15 cellular contexts compared by ENCODE assay signal in genomic region chr6:12149944-12150510, GRCh38.
DNase-seq lines count a peak whose midpoint lies in the region; TF ChIP-seq lines count a peak whose summit lies in the region.
"Had no signal": no experiment of that assay in that cellular context is flagged by ENCODE, and none has a peak within 500 bp of the region (broad histone marks: within the 10 kb centered on the region; RNA-seq: fewer than 3 reads in every experiment).

No MANE protein-coding gene starts in this region.

- H3K36me3 Mint-ChIP-seq in activated CD4-positive, alpha-beta memory T cell treated with anti-CD3 and anti-CD28 coated beads for 36 hours: peaks cover 10% of the 10 kb centered on the region
- H3K36me3 Mint-ChIP-seq in activated CD4-positive, alpha-beta memory T cell treated with anti-CD3 and anti-CD28 coated beads, Interleukin-2, amount 10 ng/mL, durations not matched to agents 7 days and 5 days (ENCODE audit: low read depth): no peaks in the 10 kb centered on the region
- peaks cover 27% of the 10 kb centered on the region for H3K36me3 Mint-ChIP-seq in type B pancreatic cell

- no peaks in the 10 kb centered on the region for H3K79me2 ChIP-seq in mesendoderm (ENCODE audit: control insufficient read depth, insufficient read depth, low read length)
- no peaks in the 10 kb centered on the region for H3K79me2 ChIP-seq in OCI-LY7 (ENCODE audit: insufficient read depth, low read depth, low read length)

- H3K4ac ChIP-seq in mesendoderm (ENCODE audit: low read depth, low read length): no peak overlapping the region

- H3K4me2 ChIP-seq in mesendoderm (ENCODE audit: low read length) (no peak overlapping the region), OCI-LY7 (ENCODE audit: low read length) (no peak overlapping the region)
- H3K4me2 ChIP-seq: BLaER1 treated with 17β-estradiol and CSF1 and Interleukin-3, amounts not matched to agents 10 nM and 100 nM had no signal

- H3K4me1 ChIP-seq in mesendoderm (ENCODE audit: control insufficient read depth, low read depth, low read length): no peaks in the 10 kb centered on the region
- peaks cover 6% of the 10 kb centered on the region for H3K4me1 ChIP-seq in OCI-LY7 (ENCODE audit: insufficient read depth, low read length, poor library complexity, severe bottlenecking)
- H3K4me1 ChIP-seq: BLaER1 treated with 17β-estradiol and CSF1 and Interleukin-3, amounts not matched to agents 10 nM and 100 nM had no signal

- no peak overlapping the region for H3K56ac ChIP-seq in mesendoderm (ENCODE audit: low read length)

- no peak overlapping the region for H2BK15ac ChIP-seq in mesendoderm (replicated peaks; ENCODE audit: low read depth)

- H4K5ac ChIP-seq in mesendoderm (ENCODE audit: low read length): no peak overlapping the region

- no peaks in the 10 kb centered on the region for H3K79me1 ChIP-seq in mesendoderm (ENCODE audit: low read length)

- peak overlapping the region; percentile 1 for H3K27ac Mint-ChIP-seq in activated CD4-positive, alpha-beta memory T cell treated with anti-CD3 and anti-CD28 coated beads for 36 hours
- no peak overlapping the region for H3K27ac Mint-ChIP-seq in activated CD4-positive, alpha-beta memory T cell treated with anti-CD3 and anti-CD28 coated beads, Interleukin-2, amount 10 ng/mL, durations not matched to agents 7 days and 5 days
- peak overlapping the region; percentile 67 for H3K27ac Mint-ChIP-seq in type B pancreatic cell

- no peaks in the 10 kb centered on the region for H3K27me3 ChIP-seq in dorsolateral prefrontal cortex
- H3K27me3 ChIP-seq in mesendoderm (ENCODE audit: insufficient read depth, low read length, poor library complexity): no peaks in the 10 kb centered on the region
- H3K27me3 ChIP-seq: BLaER1 treated with 17β-estradiol and CSF1 and Interleukin-3, amounts not matched to agents 10 nM and 100 nM had no signal

- H2BK5ac ChIP-seq in mesendoderm (ENCODE audit: low read length): no peak overlapping the region

- H2AFZ ChIP-seq in OCI-LY7 (ENCODE audit: low read length): no peak overlapping the region

- POLR2A ChIA-PET in activated CD4-positive, alpha-beta memory T cell treated with anti-CD3 and anti-CD28 coated beads for 36 hours (lab: Charles Lee): no interaction called here
- POLR2A ChIA-PET in activated CD4-positive, alpha-beta memory T cell treated with anti-CD3 and anti-CD28 coated beads, Interleukin-2, amount 10 ng/mL, durations not matched to agents 7 days and 5 days (lab: Charles Lee): no interaction called here
- POLR2A ChIA-PET in OCI-LY7 (lab: Charles Lee): no interaction called here

- no peaks in the 10 kb centered on the region for H3K9me3 Mint-ChIP-seq in activated CD4-positive, alpha-beta memory T cell treated with anti-CD3 and anti-CD28 coated beads for 36 hours
- H3K9me3 Mint-ChIP-seq in activated CD4-positive, alpha-beta memory T cell treated with anti-CD3 and anti-CD28 coated beads, Interleukin-2, amount 10 ng/mL, durations not matched to agents 7 days and 5 days: no peaks in the 10 kb centered on the region
- no peaks in the 10 kb centered on the region for H3K9me3 Mint-ChIP-seq in type B pancreatic cell
- H3K9me3 Mint-ChIP-seq: H9 had no signal

- DNase-seq in activated CD4-positive, alpha-beta memory T cell treated with anti-CD3 and anti-CD28 coated beads for 36 hours: no peak
- no peak for DNase-seq in activated CD4-positive, alpha-beta memory T cell treated with anti-CD3 and anti-CD28 coated beads, Interleukin-2, amount 10 ng/mL, durations not matched to agents 7 days and 5 days
- DNase-seq in dorsolateral prefrontal cortex: no peak
- DNase-seq in mesendoderm: no peak
- DNase-seq in type B pancreatic cell (ENCODE audit: extremely low spot score, unreplicated experiment): no peak
- no peak for DNase-seq in SIG-M5 (lab: John Stamatoyannopoulos, UW)
- no peak for DNase-seq in OCI-LY7 (ENCODE audit: low spot score)
- DNase-seq in NK-92 (lab: John Stamatoyannopoulos, UW; ENCODE audit: unreplicated experiment): no peak
- DNase-seq: NCI-H1048, NCI-H1694, NCI-H2107 had no signal

- no peak overlapping the region for H3K23ac ChIP-seq in mesendoderm (ENCODE audit: low read length)

- no peaks in the 10 kb centered on the region for H3K9me3 ChIP-seq in OCI-LY7 (ENCODE audit: low read length)
- H3K9me3 ChIP-seq: BLaER1 treated with 17β-estradiol and CSF1 and Interleukin-3, amounts not matched to agents 10 nM and 100 nM had no signal

- BruUV-seq in OCI-LY7 (replicated peaks; lab: Mats Ljungman, UMichigan): no TSS peak

- H2AK5ac ChIP-seq in mesendoderm (ENCODE audit: low read length): no peak overlapping the region

- TF ChIP-seq CTCF in dorsolateral prefrontal cortex (IDR thresholded peaks at IDR 0.05 in 54 of 56, conservative IDR thresholded peaks at IDR 0.05 in 2 of 56; ENCODE audit: low read depth in 1 of 56, partially characterized antibody in 56 of 56): peak in 1 of 56 donors; percentile 6
- no peak for TF ChIP-seq CTCF in type B pancreatic cell (conservative IDR thresholded peaks at IDR 0.05)
- TF ChIP-seq CTCF in OCI-LY7 (conservative IDR thresholded peaks at IDR 0.05; ENCODE audit: low read length): no peak

- peaks cover 15% of the 10 kb centered on the region for H3K4me1 Mint-ChIP-seq in activated CD4-positive, alpha-beta memory T cell treated with anti-CD3 and anti-CD28 coated beads for 36 hours (ENCODE audit: low read depth)
- peaks cover 12% of the 10 kb centered on the region for H3K4me1 Mint-ChIP-seq in activated CD4-positive, alpha-beta memory T cell treated with anti-CD3 and anti-CD28 coated beads, Interleukin-2, amount 10 ng/mL, durations not matched to agents 7 days and 5 days
- peaks cover 15% of the 10 kb centered on the region for H3K4me1 Mint-ChIP-seq in type B pancreatic cell (ENCODE audit: unreplicated experiment)

- H4K8ac ChIP-seq in mesendoderm (ENCODE audit: low read depth, low read length): no peak overlapping the region

- H3K4me3 Mint-ChIP-seq in activated CD4-positive, alpha-beta memory T cell treated with anti-CD3 and anti-CD28 coated beads for 36 hours: no peak overlapping the region
- no peak overlapping the region for H3K4me3 Mint-ChIP-seq in activated CD4-positive, alpha-beta memory T cell treated with anti-CD3 and anti-CD28 coated beads, Interleukin-2, amount 10 ng/mL, durations not matched to agents 7 days and 5 days
- H3K4me3 Mint-ChIP-seq in type B pancreatic cell: no peak overlapping the region
- H3K4me3 Mint-ChIP-seq: H9 had no signal

- H4K20me1 ChIP-seq in OCI-LY7 (ENCODE audit: insufficient read depth, low read length): no peaks in the 10 kb centered on the region
- H4K20me1 ChIP-seq: BLaER1 treated with 17β-estradiol and CSF1 and Interleukin-3, amounts not matched to agents 10 nM and 100 nM had no signal

- H3K27me3 Mint-ChIP-seq in activated CD4-positive, alpha-beta memory T cell treated with anti-CD3 and anti-CD28 coated beads for 36 hours: no peaks in the 10 kb centered on the region
- H3K27me3 Mint-ChIP-seq in activated CD4-positive, alpha-beta memory T cell treated with anti-CD3 and anti-CD28 coated beads, Interleukin-2, amount 10 ng/mL, durations not matched to agents 7 days and 5 days: no peaks in the 10 kb centered on the region
- H3K27me3 Mint-ChIP-seq in type B pancreatic cell: no peaks in the 10 kb centered on the region

- H3K27ac ChIP-seq in dorsolateral prefrontal cortex (peak overlapping the region in 58 of 59 donors; percentile 1 to 94 (median 82)), mesendoderm (ENCODE audit: low read depth, low read length) (no peak overlapping the region), OCI-LY7 (ENCODE audit: low read depth, low read length, poor library complexity, severe bottlenecking) (no peak overlapping the region)
- H3K27ac ChIP-seq: 22Rv1; BLaER1 treated with 17β-estradiol and CSF1 and Interleukin-3, amounts not matched to agents 10 nM and 100 nM; HL-60 had no signal

- peak overlapping the region in 27 of 59 donors; percentile 1 to 49 (median 19) for H3K4me3 ChIP-seq in dorsolateral prefrontal cortex
- no peak overlapping the region for H3K4me3 ChIP-seq in mesendoderm (ENCODE audit: low read length)
- H3K4me3 ChIP-seq in OCI-LY7 (ENCODE audit: low read depth, low read length, poor library complexity, severe bottlenecking): no peak overlapping the region
- H3K4me3 ChIP-seq: BLaER1 treated with 17β-estradiol and CSF1 and Interleukin-3, amounts not matched to agents 10 nM and 100 nM had no signal

- intact Hi-C loops in activated CD4-positive, alpha-beta memory T cell treated with anti-CD3 and anti-CD28 coated beads for 36 hours (cut with micrococcal nuclease): loop anchor here (2.0 kb wide), 1 partner anchor 139 kb away; no protein-coding TSS in a partner anchor
- intact Hi-C loops in dorsolateral prefrontal cortex (cut with DNase I): loop anchor here (5.0 to 10.0 kb wide), 2 partner anchors 87 to 135 kb away; partner anchors contain the start of gene HIVEP1 (in 1 of the 2)
- intact Hi-C loops in OCI-LY7 (cut with micrococcal nuclease; ENCODE audit: unreplicated experiment): loop anchor here (10.0 kb wide), 1 partner anchor 455 kb away; no protein-coding TSS in a partner anchor

- 100% methylated on average over 2 of the region's 11 CpGs for WGBS in mesendoderm (ENCODE audit: extremely low coverage, insufficient coverage, low lambda C conversion rate)

- no peak overlapping the region for H3K9ac ChIP-seq in mesendoderm (ENCODE audit: low read length)
- H3K9ac ChIP-seq: BLaER1 treated with 17β-estradiol and CSF1 and Interleukin-3, amounts not matched to agents 10 nM and 100 nM had no signal

- CTCF ChIA-PET in activated CD4-positive, alpha-beta memory T cell treated with anti-CD3 and anti-CD28 coated beads for 36 hours (lab: Charles Lee): interaction anchor here (1.3 kb wide), 1 partner anchor 83 kb away, joined by 3 read pairs; no protein-coding TSS in a partner anchor
- CTCF ChIA-PET in activated CD4-positive, alpha-beta memory T cell treated with anti-CD3 and anti-CD28 coated beads, Interleukin-2, amount 10 ng/mL, durations not matched to agents 7 days and 5 days (lab: Charles Lee): interaction anchor here (1.6 kb wide), 1 partner anchor 140 kb away, joined by 5 read pairs; the partner anchor contains the start of gene EDN1
- CTCF ChIA-PET in OCI-LY7 (lab: Charles Lee; ENCODE audit: unreplicated experiment): no interaction called here

- no peaks in the 10 kb centered on the region for H3K9me2 ChIP-seq in OCI-LY7 (ENCODE audit: insufficient read depth, low read length)

- H3K36me3 ChIP-seq in mesendoderm (ENCODE audit: control insufficient read depth, insufficient read depth, low read length) (no peaks in the 10 kb centered on the region), OCI-LY7 (ENCODE audit: insufficient read depth, low read length) (no peaks in the 10 kb centered on the region)

- H2BK120ac ChIP-seq in mesendoderm (ENCODE audit: low read depth, low read length): no peak overlapping the region

- peak overlapping the region; percentile 68 for H3K18ac ChIP-seq in mesendoderm (ENCODE audit: low read length)

Comparison
In these comparisons a context has a peak if more than half of its experiments do, and no peak if none do; other contexts are left out.
1. H3K27ac ChIP-seq: peak in dorsolateral prefrontal cortex (58 of 59); none in mesendoderm (single experiment) and OCI-LY7 (single experiment).